Comparison of ENCODE assay signal across 1 cellular context in the genomic region with DNA sequence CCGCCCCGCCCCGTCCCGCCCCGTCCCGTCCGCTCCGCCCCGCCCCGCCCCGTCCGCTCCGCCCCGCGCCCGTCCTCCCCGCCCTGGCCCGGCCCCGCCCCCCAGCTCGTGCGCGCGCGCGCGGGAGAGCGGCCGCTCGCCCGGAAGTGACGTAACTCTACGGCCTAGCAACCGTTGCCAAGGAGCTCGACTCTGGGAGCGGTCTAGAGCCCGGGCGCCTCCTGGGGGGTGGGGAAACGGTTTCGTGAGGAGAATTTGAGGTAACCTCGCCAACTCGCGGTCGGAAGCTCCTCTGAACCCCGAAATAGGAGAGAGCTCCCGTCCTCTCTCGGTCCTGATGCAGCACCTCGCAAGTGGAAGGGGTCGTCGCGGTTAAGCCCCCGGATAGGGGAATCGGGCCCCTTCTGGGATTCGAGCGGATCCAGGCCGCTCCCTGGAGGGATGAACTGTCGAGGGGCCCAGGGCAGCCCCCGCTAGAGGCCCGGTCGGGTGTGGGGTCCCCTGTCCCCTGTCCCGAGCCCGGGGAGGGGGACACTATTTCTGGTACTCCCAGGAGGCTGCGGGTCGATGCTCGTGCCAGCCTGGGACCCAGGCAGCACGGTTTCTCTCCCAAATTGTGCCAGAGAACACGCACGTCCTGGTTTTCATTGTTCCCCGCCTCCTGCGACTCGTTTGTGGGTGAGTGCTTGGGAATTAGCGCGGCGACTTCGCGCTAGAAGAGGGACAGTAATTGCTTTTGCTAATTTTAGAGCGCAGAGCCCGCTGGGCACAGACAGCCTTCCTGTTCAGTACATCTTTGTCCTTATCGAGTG.
TF ChIP-seq lines count a peak whose summit lies in the region.

A gene with protein sequence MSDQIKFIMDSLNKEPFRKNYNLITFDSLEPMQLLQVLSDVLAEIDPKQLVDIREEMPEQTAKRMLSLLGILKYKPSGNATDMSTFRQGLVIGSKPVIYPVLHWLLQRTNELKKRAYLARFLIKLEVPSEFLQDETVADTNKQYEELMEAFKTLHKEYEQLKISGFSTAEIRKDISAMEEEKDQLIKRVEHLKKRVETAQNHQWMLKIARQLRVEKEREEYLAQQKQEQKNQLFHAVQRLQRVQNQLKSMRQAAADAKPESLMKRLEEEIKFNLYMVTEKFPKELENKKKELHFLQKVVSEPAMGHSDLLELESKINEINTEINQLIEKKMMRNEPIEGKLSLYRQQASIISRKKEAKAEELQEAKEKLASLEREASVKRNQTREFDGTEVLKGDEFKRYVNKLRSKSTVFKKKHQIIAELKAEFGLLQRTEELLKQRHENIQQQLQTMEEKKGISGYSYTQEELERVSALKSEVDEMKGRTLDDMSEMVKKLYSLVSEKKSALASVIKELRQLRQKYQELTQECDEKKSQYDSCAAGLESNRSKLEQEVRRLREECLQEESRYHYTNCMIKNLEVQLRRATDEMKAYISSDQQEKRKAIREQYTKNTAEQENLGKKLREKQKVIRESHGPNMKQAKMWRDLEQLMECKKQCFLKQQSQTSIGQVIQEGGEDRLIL (plus strand): TSS at position 174 of the 812 bp plus-strand sequence. CDS start 3,024 bp downstream, outside the sequence.

TF ChIP-seq in HepG2, 621 proteins besides CTCF, POLR2A, EP300 and RAD21 (continued from another document and continues in another):
- TF ChIP-seq, protein P1, sequence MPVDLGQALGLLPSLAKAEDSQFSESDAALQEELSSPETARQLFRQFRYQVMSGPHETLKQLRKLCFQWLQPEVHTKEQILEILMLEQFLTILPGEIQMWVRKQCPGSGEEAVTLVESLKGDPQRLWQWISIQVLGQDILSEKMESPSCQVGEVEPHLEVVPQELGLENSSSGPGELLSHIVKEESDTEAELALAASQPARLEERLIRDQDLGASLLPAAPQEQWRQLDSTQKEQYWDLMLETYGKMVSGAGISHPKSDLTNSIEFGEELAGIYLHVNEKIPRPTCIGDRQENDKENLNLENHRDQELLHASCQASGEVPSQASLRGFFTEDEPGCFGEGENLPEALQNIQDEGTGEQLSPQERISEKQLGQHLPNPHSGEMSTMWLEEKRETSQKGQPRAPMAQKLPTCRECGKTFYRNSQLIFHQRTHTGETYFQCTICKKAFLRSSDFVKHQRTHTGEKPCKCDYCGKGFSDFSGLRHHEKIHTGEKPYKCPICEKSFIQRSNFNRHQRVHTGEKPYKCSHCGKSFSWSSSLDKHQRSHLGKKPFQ (CRISPR knock-in tag; IDR thresholded peaks at IDR 0.05; ENCODE audit: insufficient replicate concordance), result no peak
- no peak for TF ChIP-seq ZNF678 (CRISPR knock-in tag; IDR thresholded peaks at IDR 0.05)
- no peak for TF ChIP-seq PLRG1 (conservative IDR thresholded peaks at IDR 0.05)
- no peak for TF ChIP-seq POLR2AphosphoS2 (IDR thresholded peaks at IDR 0.05; ENCODE audit: low read depth, low read length)
- TF ChIP-seq ZNF160 (CRISPR knock-in tag; IDR thresholded peaks at IDR 0.05), result no peak
- TF ChIP-seq, protein P2, sequence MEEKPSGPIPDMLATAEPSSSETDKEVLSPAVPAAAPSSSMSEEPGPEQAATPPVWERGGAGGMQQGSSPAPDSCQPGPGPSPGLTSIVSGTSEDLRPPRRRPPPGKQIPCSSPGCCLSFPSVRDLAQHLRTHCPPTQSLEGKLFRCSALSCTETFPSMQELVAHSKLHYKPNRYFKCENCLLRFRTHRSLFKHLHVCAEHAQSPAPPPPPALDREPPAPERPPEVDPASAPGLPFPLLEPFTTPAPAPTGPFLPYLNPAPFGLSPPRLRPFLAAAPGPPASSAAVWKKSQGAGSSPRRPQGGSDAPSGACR (CRISPR knock-in tag; IDR thresholded peaks at IDR 0.05), result no peak
- no peak for TF ChIP-seq RORA (CRISPR knock-in tag; IDR thresholded peaks at IDR 0.05)
- TF ChIP-seq, protein P3, sequence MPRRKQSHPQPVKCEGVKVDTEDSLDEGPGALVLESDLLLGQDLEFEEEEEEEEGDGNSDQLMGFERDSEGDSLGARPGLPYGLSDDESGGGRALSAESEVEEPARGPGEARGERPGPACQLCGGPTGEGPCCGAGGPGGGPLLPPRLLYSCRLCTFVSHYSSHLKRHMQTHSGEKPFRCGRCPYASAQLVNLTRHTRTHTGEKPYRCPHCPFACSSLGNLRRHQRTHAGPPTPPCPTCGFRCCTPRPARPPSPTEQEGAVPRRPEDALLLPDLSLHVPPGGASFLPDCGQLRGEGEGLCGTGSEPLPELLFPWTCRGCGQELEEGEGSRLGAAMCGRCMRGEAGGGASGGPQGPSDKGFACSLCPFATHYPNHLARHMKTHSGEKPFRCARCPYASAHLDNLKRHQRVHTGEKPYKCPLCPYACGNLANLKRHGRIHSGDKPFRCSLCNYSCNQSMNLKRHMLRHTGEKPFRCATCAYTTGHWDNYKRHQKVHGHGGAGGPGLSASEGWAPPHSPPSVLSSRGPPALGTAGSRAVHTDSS (CRISPR knock-in tag; conservative IDR thresholded peaks at IDR 0.05), result no peak
- no peak for TF ChIP-seq NPAS2 (CRISPR knock-in tag; IDR thresholded peaks at IDR 0.05; ENCODE audit: borderline replicate concordance)
- TF ChIP-seq, protein P4, sequence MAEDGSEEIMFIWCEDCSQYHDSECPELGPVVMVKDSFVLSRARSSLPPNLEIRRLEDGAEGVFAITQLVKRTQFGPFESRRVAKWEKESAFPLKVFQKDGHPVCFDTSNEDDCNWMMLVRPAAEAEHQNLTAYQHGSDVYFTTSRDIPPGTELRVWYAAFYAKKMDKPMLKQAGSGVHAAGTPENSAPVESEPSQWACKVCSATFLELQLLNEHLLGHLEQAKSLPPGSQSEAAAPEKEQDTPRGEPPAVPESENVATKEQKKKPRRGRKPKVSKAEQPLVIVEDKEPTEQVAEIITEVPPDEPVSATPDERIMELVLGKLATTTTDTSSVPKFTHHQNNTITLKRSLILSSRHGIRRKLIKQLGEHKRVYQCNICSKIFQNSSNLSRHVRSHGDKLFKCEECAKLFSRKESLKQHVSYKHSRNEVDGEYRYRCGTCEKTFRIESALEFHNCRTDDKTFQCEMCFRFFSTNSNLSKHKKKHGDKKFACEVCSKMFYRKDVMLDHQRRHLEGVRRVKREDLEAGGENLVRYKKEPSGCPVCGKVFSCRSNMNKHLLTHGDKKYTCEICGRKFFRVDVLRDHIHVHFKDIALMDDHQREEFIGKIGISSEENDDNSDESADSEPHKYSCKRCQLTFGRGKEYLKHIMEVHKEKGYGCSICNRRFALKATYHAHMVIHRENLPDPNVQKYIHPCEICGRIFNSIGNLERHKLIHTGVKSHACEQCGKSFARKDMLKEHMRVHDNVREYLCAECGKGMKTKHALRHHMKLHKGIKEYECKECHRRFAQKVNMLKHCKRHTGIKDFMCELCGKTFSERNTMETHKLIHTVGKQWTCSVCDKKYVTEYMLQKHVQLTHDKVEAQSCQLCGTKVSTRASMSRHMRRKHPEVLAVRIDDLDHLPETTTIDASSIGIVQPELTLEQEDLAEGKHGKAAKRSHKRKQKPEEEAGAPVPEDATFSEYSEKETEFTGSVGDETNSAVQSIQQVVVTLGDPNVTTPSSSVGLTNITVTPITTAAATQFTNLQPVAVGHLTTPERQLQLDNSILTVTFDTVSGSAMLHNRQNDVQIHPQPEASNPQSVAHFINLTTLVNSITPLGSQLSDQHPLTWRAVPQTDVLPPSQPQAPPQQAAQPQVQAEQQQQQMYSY (CRISPR knock-in tag; IDR thresholded peaks at IDR 0.05), result no peak
- no peak for TF ChIP-seq ZNF383 (CRISPR knock-in tag; IDR thresholded peaks at IDR 0.05; ENCODE audit: borderline replicate concordance)
- TF ChIP-seq, protein P5, sequence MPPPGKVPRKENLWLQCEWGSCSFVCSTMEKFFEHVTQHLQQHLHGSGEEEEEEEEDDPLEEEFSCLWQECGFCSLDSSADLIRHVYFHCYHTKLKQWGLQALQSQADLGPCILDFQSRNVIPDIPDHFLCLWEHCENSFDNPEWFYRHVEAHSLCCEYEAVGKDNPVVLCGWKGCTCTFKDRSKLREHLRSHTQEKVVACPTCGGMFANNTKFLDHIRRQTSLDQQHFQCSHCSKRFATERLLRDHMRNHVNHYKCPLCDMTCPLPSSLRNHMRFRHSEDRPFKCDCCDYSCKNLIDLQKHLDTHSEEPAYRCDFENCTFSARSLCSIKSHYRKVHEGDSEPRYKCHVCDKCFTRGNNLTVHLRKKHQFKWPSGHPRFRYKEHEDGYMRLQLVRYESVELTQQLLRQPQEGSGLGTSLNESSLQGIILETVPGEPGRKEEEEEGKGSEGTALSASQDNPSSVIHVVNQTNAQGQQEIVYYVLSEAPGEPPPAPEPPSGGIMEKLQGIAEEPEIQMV (CRISPR knock-in tag; IDR thresholded peaks at IDR 0.05; ENCODE audit: low read depth), result no peak
- peak; percentile 24; the same call in 1 of the 2 replicates for TF ChIP-seq ZNF446 (CRISPR knock-in tag; IDR thresholded peaks at IDR 0.05)
- no peak for TF ChIP-seq ZIK1 (CRISPR knock-in tag; IDR thresholded peaks at IDR 0.05; ENCODE audit: borderline replicate concordance, low read depth)
- TF ChIP-seq ZNF180 (CRISPR knock-in tag; IDR thresholded peaks at IDR 0.05; ENCODE audit: borderline replicate concordance, low read depth), result no peak
- TF ChIP-seq, protein P6, sequence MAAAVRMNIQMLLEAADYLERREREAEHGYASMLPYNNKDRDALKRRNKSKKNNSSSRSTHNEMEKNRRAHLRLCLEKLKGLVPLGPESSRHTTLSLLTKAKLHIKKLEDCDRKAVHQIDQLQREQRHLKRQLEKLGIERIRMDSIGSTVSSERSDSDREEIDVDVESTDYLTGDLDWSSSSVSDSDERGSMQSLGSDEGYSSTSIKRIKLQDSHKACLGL (CRISPR knock-in tag; IDR thresholded peaks at IDR 0.05), result peak; percentile 58; the same call in 1 of the 2 replicates
- no peak for TF ChIP-seq CCAR2 (optimal IDR thresholded peaks at IDR 0.05; ENCODE audit: low read depth, low read length)
- TF ChIP-seq, protein P7, sequence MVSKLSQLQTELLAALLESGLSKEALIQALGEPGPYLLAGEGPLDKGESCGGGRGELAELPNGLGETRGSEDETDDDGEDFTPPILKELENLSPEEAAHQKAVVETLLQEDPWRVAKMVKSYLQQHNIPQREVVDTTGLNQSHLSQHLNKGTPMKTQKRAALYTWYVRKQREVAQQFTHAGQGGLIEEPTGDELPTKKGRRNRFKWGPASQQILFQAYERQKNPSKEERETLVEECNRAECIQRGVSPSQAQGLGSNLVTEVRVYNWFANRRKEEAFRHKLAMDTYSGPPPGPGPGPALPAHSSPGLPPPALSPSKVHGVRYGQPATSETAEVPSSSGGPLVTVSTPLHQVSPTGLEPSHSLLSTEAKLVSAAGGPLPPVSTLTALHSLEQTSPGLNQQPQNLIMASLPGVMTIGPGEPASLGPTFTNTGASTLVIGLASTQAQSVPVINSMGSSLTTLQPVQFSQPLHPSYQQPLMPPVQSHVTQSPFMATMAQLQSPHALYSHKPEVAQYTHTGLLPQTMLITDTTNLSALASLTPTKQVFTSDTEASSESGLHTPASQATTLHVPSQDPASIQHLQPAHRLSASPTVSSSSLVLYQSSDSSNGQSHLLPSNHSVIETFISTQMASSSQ (IDR thresholded peaks at IDR 0.05; ENCODE audit: low read depth), result no peak
- TF ChIP-seq, protein P7 (CRISPR knock-in tag; IDR thresholded peaks at IDR 0.05; ENCODE audit: borderline replicate concordance), result peak; percentile 26; the same call in 1 of the 2 replicates
- TF ChIP-seq PHB2 (IDR thresholded peaks at IDR 0.05; ENCODE audit: partially characterized antibody), result no peak
- peak; percentile 81; the same call in 1 of the 2 replicates for TF ChIP-seq ZNF230 (CRISPR knock-in tag; IDR thresholded peaks at IDR 0.05)
- TF ChIP-seq KLF16 (CRISPR knock-in tag; IDR thresholded peaks at IDR 0.05), result no peak
- TF ChIP-seq, protein P8, sequence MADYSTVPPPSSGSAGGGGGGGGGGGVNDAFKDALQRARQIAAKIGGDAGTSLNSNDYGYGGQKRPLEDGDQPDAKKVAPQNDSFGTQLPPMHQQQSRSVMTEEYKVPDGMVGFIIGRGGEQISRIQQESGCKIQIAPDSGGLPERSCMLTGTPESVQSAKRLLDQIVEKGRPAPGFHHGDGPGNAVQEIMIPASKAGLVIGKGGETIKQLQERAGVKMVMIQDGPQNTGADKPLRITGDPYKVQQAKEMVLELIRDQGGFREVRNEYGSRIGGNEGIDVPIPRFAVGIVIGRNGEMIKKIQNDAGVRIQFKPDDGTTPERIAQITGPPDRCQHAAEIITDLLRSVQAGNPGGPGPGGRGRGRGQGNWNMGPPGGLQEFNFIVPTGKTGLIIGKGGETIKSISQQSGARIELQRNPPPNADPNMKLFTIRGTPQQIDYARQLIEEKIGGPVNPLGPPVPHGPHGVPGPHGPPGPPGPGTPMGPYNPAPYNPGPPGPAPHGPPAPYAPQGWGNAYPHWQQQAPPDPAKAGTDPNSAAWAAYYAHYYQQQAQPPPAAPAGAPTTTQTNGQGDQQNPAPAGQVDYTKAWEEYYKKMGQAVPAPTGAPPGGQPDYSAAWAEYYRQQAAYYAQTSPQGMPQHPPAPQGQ (CRISPR knock-in tag; IDR thresholded peaks at IDR 0.05; ENCODE audit: borderline replicate concordance), result no peak
- TF ChIP-seq SRSF4 (IDR thresholded peaks at IDR 0.05; ENCODE audit: low read depth, low read length, poor library complexity, severe bottlenecking), result no peak
- no peak for TF ChIP-seq HES4 (CRISPR knock-in tag; IDR thresholded peaks at IDR 0.05; ENCODE audit: borderline replicate concordance)
- peak; percentile 44; the same call in 1 of the 2 replicates for TF ChIP-seq GATAD1 (CRISPR knock-in tag; IDR thresholded peaks at IDR 0.05)
- TF ChIP-seq CREM (IDR thresholded peaks at IDR 0.05), result peak; percentile 66
- TF ChIP-seq CREM (CRISPR knock-in tag; IDR thresholded peaks at IDR 0.05), result no peak
- no peak for TF ChIP-seq SRSF9 (IDR thresholded peaks at IDR 0.05; ENCODE audit: borderline replicate concordance, insufficient read depth, low read depth, low read length, poor library complexity, severe bottlenecking)
- TF ChIP-seq, protein P9, sequence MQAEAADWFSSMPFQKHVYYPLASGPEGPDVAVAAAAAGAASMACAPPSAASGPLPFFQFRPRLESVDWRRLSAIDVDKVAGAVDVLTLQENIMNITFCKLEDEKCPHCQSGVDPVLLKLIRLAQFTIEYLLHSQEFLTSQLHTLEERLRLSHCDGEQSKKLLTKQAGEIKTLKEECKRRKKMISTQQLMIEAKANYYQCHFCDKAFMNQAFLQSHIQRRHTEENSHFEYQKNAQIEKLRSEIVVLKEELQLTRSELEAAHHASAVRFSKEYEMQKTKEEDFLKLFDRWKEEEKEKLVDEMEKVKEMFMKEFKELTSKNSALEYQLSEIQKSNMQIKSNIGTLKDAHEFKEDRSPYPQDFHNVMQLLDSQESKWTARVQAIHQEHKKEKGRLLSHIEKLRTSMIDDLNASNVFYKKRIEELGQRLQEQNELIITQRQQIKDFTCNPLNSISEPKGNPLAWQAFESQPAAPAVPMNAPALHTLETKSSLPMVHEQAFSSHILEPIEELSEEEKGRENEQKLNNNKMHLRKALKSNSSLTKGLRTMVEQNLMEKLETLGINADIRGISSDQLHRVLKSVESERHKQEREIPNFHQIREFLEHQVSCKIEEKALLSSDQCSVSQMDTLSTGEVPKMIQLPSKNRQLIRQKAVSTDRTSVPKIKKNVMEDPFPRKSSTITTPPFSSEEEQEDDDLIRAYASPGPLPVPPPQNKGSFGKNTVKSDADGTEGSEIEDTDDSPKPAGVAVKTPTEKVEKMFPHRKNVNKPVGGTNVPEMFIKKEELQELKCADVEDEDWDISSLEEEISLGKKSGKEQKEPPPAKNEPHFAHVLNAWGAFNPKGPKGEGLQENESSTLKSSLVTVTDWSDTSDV (CRISPR knock-in tag; IDR thresholded peaks at IDR 0.05), result no peak
